ENCODE assay signal across 8 cellular contexts in the genomic region with DNA sequence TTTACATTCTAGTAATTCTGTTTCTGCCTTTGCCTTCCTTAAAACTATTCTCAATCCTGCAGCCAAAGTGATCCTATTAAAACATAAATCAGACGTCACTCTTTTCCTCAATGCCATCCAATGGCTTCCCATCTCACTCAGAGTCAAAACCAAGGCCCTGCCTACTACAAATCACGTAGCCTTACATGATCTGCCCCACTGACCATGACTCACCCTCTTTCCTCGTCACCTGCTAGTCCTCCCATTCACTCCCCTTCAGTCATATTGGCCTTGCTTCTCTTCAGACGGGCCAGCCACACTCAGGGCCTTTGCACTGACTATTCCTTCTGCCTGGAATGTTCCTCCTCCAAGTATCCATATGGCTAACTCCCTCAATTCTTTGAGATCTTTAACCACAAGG. TPM values are rescaled to one million over a fixed set of nuclear protein-coding genes. Genes with fewer than 3 reads are reported as not detected.
DNase-seq lines count a peak whose midpoint lies in the region; ATAC-seq and TF ChIP-seq lines count a peak whose summit lies in the region.

No MANE protein-coding gene starts in this region.

- no peak overlapping the region for H3K27ac ChIP-seq in RWPE1

- DNase-seq in activated CD4-positive, alpha-beta T cell treated with anti-CD3 and anti-CD28 coated beads for 48 hours, result peak; percentile 49
- DNase-seq in activated CD4-positive, alpha-beta T cell treated with anti-CD3 and anti-CD28 coated beads, Interleukin-2, amount 50 U/mL, for 4 hours, result no peak
- DNase-seq in SW480 (ENCODE audit: low spot score) (peak; percentile 10), cardiac septum (ENCODE audit: low spot score) (no peak), RWPE1 (ENCODE audit: low spot score) (no peak), retina (no peak)
- peak; percentile 35 for DNase-seq in stimulated activated CD8-positive, alpha-beta memory T cell treated with anti-CD3 and anti-CD28 coated beads, Interleukin-4, amount 100 ng/mL, for 48 hours

- peak; percentile 41 for ATAC-seq in HG02798 (IDR thresholded peaks at IDR 0.05; ENCODE audit: poor library complexity, unreplicated experiment)

- intact Hi-C loops in cardiac septum (cut with DNase I), result no loop called here

- CTCF ChIA-PET in RWPE1 (lab: Yijun Ruan, JAX), result interaction anchor here (0.7 kb wide), 1 partner anchor 62 kb away, joined by 4 read pairs; no protein-coding TSS in a partner anchor

- POLR2A ChIA-PET in RWPE1 (lab: Yijun Ruan, JAX; ENCODE audit: low non-redundant PET), result no interaction called here

- TF ChIP-seq CTCF in RWPE1 (conservative IDR thresholded peaks at IDR 0.05; ENCODE audit: low read depth), result no peak

RNA-seq across cellular contexts. Expression of gene DMXL1, which starts 39.0 kb away (rescaled TPM):
- total RNA-seq in cardiac septum, result 28.2 TPM

RNA-seq across cellular contexts. Expression of gene DTWD2, which starts 43.6 kb away (rescaled TPM):
- 10.1 TPM for total RNA-seq in cardiac septum

Comparison
In these comparisons a context has a peak if more than half of its experiments do, and no peak if none do; other contexts are left out.
1. DNase-seq: peak in activated CD4-positive, alpha-beta T cell treated with anti-CD3 and anti-CD28 coated beads for 48 hours (single experiment), SW480 (single experiment) and stimulated activated CD8-positive, alpha-beta memory T cell treated with anti-CD3 and anti-CD28 coated beads, Interleukin-4, amount 100 ng/mL, for 48 hours (single experiment); none in activated CD4-positive, alpha-beta T cell treated with anti-CD3 and anti-CD28 coated beads, Interleukin-2, amount 50 U/mL, for 4 hours (0 of 2), cardiac septum (single experiment), RWPE1 (single experiment) and retina (single experiment).